In the genomic region with DNA sequence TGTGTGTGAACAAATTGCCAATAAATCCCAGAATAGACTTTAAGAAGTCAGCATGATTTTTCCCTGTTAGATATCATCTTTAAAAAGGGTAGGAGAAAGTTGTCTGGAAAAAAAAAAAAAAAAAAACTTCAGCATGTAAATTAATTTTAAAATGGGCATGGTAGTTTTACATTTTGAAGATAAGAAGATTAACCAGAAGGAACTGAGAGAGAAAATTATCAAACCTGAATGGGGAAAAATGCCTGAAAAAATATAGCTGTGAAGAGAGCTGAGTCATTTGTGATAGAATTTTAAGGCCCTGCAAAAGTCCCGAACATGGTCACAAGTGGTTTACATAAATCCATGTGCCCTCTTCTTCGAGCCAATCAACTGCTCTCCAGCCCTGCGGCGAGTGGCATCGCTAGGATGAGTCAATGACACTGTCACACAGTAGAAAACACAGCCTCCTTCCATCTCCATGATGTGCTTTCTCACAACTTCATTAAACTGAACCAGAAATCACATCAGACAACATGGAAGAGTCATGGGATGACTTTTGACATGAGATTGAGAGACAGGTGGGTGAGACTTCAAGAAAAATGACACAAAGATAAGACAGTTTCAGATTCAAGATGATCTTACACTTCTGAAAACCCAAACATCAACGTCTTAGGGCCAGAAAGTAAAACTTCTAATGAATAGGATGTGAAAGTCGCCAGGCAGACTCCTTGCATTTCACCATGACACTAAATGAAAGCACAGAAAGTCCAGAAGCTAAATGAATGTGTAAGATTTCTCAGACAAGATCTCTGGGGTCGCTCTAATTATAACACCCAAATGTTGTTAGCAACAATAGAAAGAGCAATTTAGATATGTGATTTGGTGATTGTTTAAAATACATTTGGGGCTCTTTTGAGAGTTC, we compare ENCODE assay signal across 9 cellular contexts.
DNase-seq lines count a peak whose midpoint lies in the region; ATAC-seq lines count a peak whose summit lies in the region.
"Had no signal": no experiment of that assay in that cellular context is flagged by ENCODE, and none has a peak within 500 bp of the region (broad histone marks: within the 10 kb centered on the region; RNA-seq: fewer than 3 reads in every experiment).

No MANE protein-coding gene starts in this region.

- no peaks in the 10 kb centered on the region for H3K9me3 ChIP-seq in GM23248 (ENCODE audit: low read depth)
- H3K9me3 ChIP-seq: thoracic aorta had no signal

- no peaks in the 10 kb centered on the region for H4K20me1 ChIP-seq in GM23248 (ENCODE audit: insufficient read depth)

- no peaks in the 10 kb centered on the region for H3K27me3 ChIP-seq in GM23248 (replicated peaks; ENCODE audit: insufficient read depth)

- peaks cover 12% of the 10 kb centered on the region for H3K4me1 ChIP-seq in GM23248 (ENCODE audit: insufficient read depth)

- WGBS in GM23248 (ENCODE audit: low coverage in 1 of 2, low lambda C conversion rate in 2 of 2, missing lambda C conversion rate in 2 of 2), 2 experiments = 86 to 90% methylated on average over 8 of the region's 8 CpGs

- H2AFZ ChIP-seq in GM23248 = no peak overlapping the region

- in situ Hi-C loops in GM23248 (cut with MboI) = no loop called here

- H3K79me2 ChIP-seq in GM23248 (ENCODE audit: insufficient read depth) = no peaks in the 10 kb centered on the region

- peak; percentile 84 for ATAC-seq in GM19351 (IDR thresholded peaks at IDR 0.05; ENCODE audit: unreplicated experiment)
- ATAC-seq in HG03103 (IDR thresholded peaks at IDR 0.05; ENCODE audit: low read depth, unreplicated experiment) = peak; percentile 91
- ATAC-seq in Right ventricle myocardium superior (ENCODE audit: poor library complexity) = no peak

- intact Hi-C loops in Right ventricle myocardium superior (cut with DNase I) = no loop called here

- peak; percentile 78 for DNase-seq in activated CD8-positive, alpha-beta memory T cell treated with anti-CD3 and anti-CD28 coated beads for 24 hours
- DNase-seq in stimulated activated CD4-positive, alpha-beta T cell treated with anti-CD3 and anti-CD28 coated beads, TNF-alpha, amount 100 ng/mL, for 4 hours (ENCODE audit: low read depth in 3 of 3) = peak in 2 of 3 experiments; percentile 21 to 35
- no peak for DNase-seq in Right ventricle myocardium superior
- DNase-seq in GM23248 = no peak
- no peak for DNase-seq in SKM-1 (lab: John Stamatoyannopoulos, UW; ENCODE audit: unreplicated experiment)
- no peak for DNase-seq in OCI-M2 (lab: John Stamatoyannopoulos, UW; ENCODE audit: unreplicated experiment)

- no peak overlapping the region for H3K4me2 ChIP-seq in GM23248 (ENCODE audit: unreplicated experiment)

- no peaks in the 10 kb centered on the region for H3K9me2 ChIP-seq in GM23248 (ENCODE audit: insufficient read depth)

- no peak overlapping the region for H3K4me3 ChIP-seq in GM23248
- H3K4me3 ChIP-seq: thoracic aorta had no signal

- H3K9ac ChIP-seq in GM23248 = no peak overlapping the region

- H3K36me3 ChIP-seq in GM23248 (ENCODE audit: low read depth) = no peaks in the 10 kb centered on the region
- H3K36me3 ChIP-seq: thoracic aorta had no signal

- H3F3A ChIP-seq in GM23248 (ENCODE audit: insufficient read depth) = 0 out of 2 replicates have a peak, but pooled peaks cover 6% of the 10 kb centered on the region

- H3K27ac ChIP-seq in GM23248 = no peak overlapping the region
- H3K27ac ChIP-seq: thoracic aorta had no signal

Comparison
In these comparisons a context has a peak if more than half of its experiments do, and no peak if none do; other contexts are left out.
1. DNase-seq: peak in activated CD8-positive, alpha-beta memory T cell treated with anti-CD3 and anti-CD28 coated beads for 24 hours (single experiment) and stimulated activated CD4-positive, alpha-beta T cell treated with anti-CD3 and anti-CD28 coated beads, TNF-alpha, amount 100 ng/mL, for 4 hours (2 of 3); none in Right ventricle myocardium superior (single experiment), GM23248 (single experiment), SKM-1 (single experiment) and OCI-M2 (single experiment).